ENCODE assay signal across 20 cellular contexts in the genomic region with DNA sequence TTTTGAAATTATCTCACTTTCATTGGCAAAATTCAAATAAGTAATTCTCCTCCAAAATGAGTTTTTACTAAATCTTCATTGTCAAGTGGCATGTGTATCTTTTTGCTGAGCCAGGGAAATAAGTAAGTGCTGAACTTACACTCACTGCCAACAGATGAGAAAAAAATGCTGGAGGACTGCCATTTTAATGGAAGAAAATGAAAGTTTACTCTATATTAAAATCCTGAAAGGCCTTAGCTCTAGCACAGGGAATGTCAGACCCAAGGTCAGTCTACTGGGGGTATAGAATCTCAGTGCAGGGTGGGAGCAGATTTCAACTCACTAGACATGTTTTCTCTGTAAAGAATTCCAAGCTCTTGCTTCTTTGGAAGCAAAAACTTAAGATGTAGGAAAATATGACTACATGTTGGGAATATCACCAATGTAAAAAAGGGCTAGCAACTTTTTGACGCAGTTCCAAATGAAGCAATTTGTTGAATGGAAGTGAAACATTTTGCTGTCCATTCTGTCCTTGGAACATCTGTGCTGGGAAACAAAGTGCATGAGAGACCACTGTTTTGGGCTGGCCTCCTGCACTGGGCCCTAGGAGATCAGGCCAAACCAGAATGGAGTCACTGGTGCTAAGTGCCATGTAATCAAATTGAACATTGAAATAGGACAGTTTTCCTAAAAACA.
"Had no signal": no experiment of that assay in that cellular context is flagged by ENCODE, and none has a peak within 500 bp of the region (broad histone marks: within the 10 kb centered on the region; RNA-seq: fewer than 3 reads in every experiment).

No MANE protein-coding gene starts in this region.

- H3K9ac ChIP-seq: neural progenitor cell had no signal

- ATAC-seq: effector memory CD8-positive, alpha-beta T cell; foreskin keratinocyte; left lung; mucosa of descending colon; pancreas; T-helper 17 cell had no signal

- H3K27ac ChIP-seq: epithelial cell of prostate, foreskin keratinocyte, left lung, neural progenitor cell, pancreas, tibial nerve, WERI-Rb-1 had no signal

- DNase-seq: activated CD4-positive, alpha-beta T cell treated with anti-CD3 and anti-CD28 coated beads for 1 hour; activated CD8-positive, alpha-beta memory T cell treated with anti-CD3 and anti-CD28 coated beads for 24 hours; activated CD8-positive, alpha-beta memory T cell treated with anti-CD3 and anti-CD28 coated beads, Interleukin-2, amount 50 U/mL, for 48 hours; activated gamma-delta T cell; activated T-cell treated with anti-CD3 and anti-CD28 coated beads, Interleukin-2, amount 50 U/mL, for 48 hours; effector memory CD8-positive, alpha-beta T cell; foreskin keratinocyte; kidney; left lung; mesenchymal stem cell; mucosa of descending colon; naive B cell; pancreas; stimulated activated naive CD4-positive, alpha-beta T cell; T-helper 17 cell; WERI-Rb-1 had no signal

- H3K4me3 ChIP-seq: left lung, mucosa of descending colon, neural progenitor cell, pancreas, tibial nerve had no signal

- H2AFZ ChIP-seq: neural progenitor cell had no signal

- H3K4me2 ChIP-seq: neural progenitor cell had no signal

- H3K9me3 ChIP-seq: left lung, mucosa of descending colon, pancreas, tibial nerve had no signal

- H3K27me3 ChIP-seq: foreskin keratinocyte, left lung, neural progenitor cell, pancreas, tibial nerve had no signal

- H3K4me1 ChIP-seq: foreskin keratinocyte, left lung, neural progenitor cell, pancreas had no signal

- H3K36me3 ChIP-seq: left lung, neural progenitor cell, pancreas, tibial nerve, WERI-Rb-1 had no signal

- FAIRE-seq: kidney, pancreas, urothelium cell line had no signal
